ENCODE assay signal across 8 cellular contexts in genomic region chr15:78755895-78756591, GRCh38. TPM values are rescaled to one million over a fixed set of nuclear protein-coding genes. Genes with fewer than 3 reads are reported as not detected.
DNase-seq lines count a peak whose midpoint lies in the region; ATAC-seq and TF ChIP-seq lines count a peak whose summit lies in the region.
"Not testable (repeated sequence)": the region's sequence is repeated elsewhere in the genome, so short reads cannot be mapped to it uniquely, and the experiment has no call there.

No MANE protein-coding gene starts in this region.

- 28 to 33% methylated on average over 13 of the region's 13 CpGs for WGBS in heart right ventricle, 2 donors
- WGBS in tibial nerve, 2 donors, result 66 to 71% methylated on average over 11 to 13 of the region's 13 CpGs

- not testable (repeated sequence) for H3K27me3 ChIP-seq in heart right ventricle, neural progenitor cell, tibial nerve

- H3F3A ChIP-seq in neural progenitor cell (ENCODE audit: low read depth), result not testable (repeated sequence)

- intact Hi-C loops in heart right ventricle (cut with DNase I), result loop anchor here in 3 of 10 donors (2.0 to 10.0 kb wide), 3 partner anchors 55 to 119 kb away; partner anchors contain the start of genes ADAMTS7 (in 3 of the 3) and MORF4L1 (in 1 of the 3)

- H2AFZ ChIP-seq in neural progenitor cell (replicated peaks), result not testable (repeated sequence)

- peak in 7 of 8 donors; percentile 9 to 60 (median 43) for ATAC-seq in heart right ventricle

- not testable (repeated sequence) for H3K27ac ChIP-seq in VCaP, neural progenitor cell, tibial nerve
- peak overlapping the region in 7 of 10 donors; percentile 28 to 77 (median 70) for H3K27ac ChIP-seq in heart right ventricle

- not testable (repeated sequence) for H3K36me3 ChIP-seq in heart right ventricle, neural progenitor cell, tibial nerve

- H3K79me2 ChIP-seq in neural progenitor cell (ENCODE audit: low read depth), result not testable (repeated sequence)

- H3K4me3 Mint-ChIP-seq in brain, neural progenitor cell: not testable (repeated sequence)

- not testable (repeated sequence) for H3K9me3 Mint-ChIP-seq in brain, neural progenitor cell

- H3K4me2 ChIP-seq in neural progenitor cell, result not testable (repeated sequence)

- H3K4me1 Mint-ChIP-seq in brain (peaks cover 27% of the 10 kb centered on the region), neural progenitor cell (peaks cover 15% of the 10 kb centered on the region)

- H3K4me1 ChIP-seq in heart right ventricle (peaks cover 24 to 85% (median 44%) of the 10 kb centered on the region in 9 donors), tibial nerve (peaks cover 0 to 50% (median 15%) of the 10 kb centered on the region in 4 donors)
- H3K4me1 ChIP-seq in neural progenitor cell, result not testable (repeated sequence)

- H3K27me3 Mint-ChIP-seq in brain; neural progenitor cell (ENCODE audit: insufficient read depth, low read depth): not testable (repeated sequence)

- H4K20me1 ChIP-seq in neural progenitor cell (ENCODE audit: low read depth), result not testable (repeated sequence)

- not testable (repeated sequence) for H3K36me3 Mint-ChIP-seq in brain, neural progenitor cell

- H3K4me3 ChIP-seq in heart right ventricle, neural progenitor cell, tibial nerve: not testable (repeated sequence)

- TF ChIP-seq CTCF in VCaP (conservative IDR thresholded peaks at IDR 0.05) (peak; percentile 62), brain (conservative IDR thresholded peaks at IDR 0.05) (peak; percentile 42 to 56), heart right ventricle (IDR thresholded peaks at IDR 0.05) (peak; percentile 27 to 63 (median 57)), neural progenitor cell (IDR thresholded peaks at IDR 0.05) (peak; percentile 66), tibial nerve (IDR thresholded peaks at IDR 0.05) (peak in 3 of 5 experiments; percentile 16 to 25 (median 22))

- DNase-seq in DMS53 (lab: John Stamatoyannopoulos, UW), result peak; percentile 44
- DNase-seq in GOT3 (lab: John Stamatoyannopoulos, UW), result peak; percentile 44
- DNase-seq in NCI-H1694 treated with DMSO at 0.1 percent for 48 hours (lab: John Stamatoyannopoulos, UW), result peak; percentile 23
- peak; percentile 52 to 60 for DNase-seq in heart right ventricle
- peak; percentile 50 for DNase-seq in neural progenitor cell (ENCODE audit: low spot score)
- peak in 1 of 2 donors; percentile 37 for DNase-seq in tibial nerve (ENCODE audit: low spot score in 2 of 2)

- H3K9ac ChIP-seq in neural progenitor cell, result not testable (repeated sequence)

- TF ChIP-seq EP300 in tibial nerve (IDR thresholded peaks at IDR 0.05), result not testable (repeated sequence)

- not testable (repeated sequence) for H3K9me3 ChIP-seq in heart right ventricle; neural progenitor cell (ENCODE audit: low read depth); tibial nerve

- H3K27ac Mint-ChIP-seq in brain, result peak overlapping the region in 2 of 5 experiments; percentile 41 to 86
- H3K27ac Mint-ChIP-seq in neural progenitor cell, result not testable (repeated sequence)

- TF ChIP-seq POLR2A in tibial nerve (IDR thresholded peaks at IDR 0.05), result not testable (repeated sequence)

RNA-seq across cellular contexts. Expression of gene ADAMTS7, which starts 55.2 kb away (rescaled TPM):
- polyA plus RNA-seq in brain (ENCODE audit: insufficient read depth, low read depth, low replicate concordance) (0.97 TPM), heart right ventricle (10 to 100 TPM in 1 of 2 donors, 1 to 10 TPM in 1; 3.5 to 47.0 TPM)
- total RNA-seq in heart right ventricle (10 to 100 TPM in 9 of 10 donors, 1 to 10 TPM in 1; 8.8 to 41.2 (median 17.9) TPM), neural progenitor cell (ENCODE audit: low replicate concordance) (19.2 and 56.6 TPM in 2 replicates), tibial nerve (10 to 100 TPM; 10.7 to 26.4 (median 18.5) TPM)
